ENCODE assay signal across 1 cellular context in the genomic region with DNA sequence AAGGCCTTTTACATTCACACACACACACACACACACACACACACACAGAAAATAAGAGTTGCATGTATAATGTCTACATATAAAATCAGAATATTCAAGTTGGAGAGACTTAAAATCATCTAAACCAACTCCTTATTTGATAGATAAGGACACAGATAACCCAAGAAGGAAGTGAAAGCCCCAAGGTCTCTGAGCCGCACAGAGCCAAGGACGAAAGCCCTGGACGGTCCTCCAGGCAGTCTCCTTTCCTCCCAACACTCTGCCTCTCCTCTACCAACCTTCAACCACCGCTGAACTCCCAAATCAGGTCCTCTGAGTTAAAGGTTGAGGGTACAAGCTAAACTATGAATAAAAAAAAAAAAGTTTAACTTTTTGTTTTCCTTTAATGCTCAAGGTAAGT.
TF ChIP-seq lines count a peak whose summit lies in the region.

No MANE protein-coding gene starts in this region.

TF ChIP-seq in K562, 482 proteins besides CTCF, POLR2A, EP300 and RAD21 (continued from another document):
- TF ChIP-seq, protein P1, sequence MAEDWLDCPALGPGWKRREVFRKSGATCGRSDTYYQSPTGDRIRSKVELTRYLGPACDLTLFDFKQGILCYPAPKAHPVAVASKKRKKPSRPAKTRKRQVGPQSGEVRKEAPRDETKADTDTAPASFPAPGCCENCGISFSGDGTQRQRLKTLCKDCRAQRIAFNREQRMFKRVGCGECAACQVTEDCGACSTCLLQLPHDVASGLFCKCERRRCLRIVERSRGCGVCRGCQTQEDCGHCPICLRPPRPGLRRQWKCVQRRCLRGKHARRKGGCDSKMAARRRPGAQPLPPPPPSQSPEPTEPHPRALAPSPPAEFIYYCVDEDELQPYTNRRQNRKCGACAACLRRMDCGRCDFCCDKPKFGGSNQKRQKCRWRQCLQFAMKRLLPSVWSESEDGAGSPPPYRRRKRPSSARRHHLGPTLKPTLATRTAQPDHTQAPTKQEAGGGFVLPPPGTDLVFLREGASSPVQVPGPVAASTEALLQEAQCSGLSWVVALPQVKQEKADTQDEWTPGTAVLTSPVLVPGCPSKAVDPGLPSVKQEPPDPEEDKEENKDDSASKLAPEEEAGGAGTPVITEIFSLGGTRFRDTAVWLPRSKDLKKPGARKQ (CRISPR knock-in tag; IDR thresholded peaks at IDR 0.05) = no peak
- TF ChIP-seq RBM15 (IDR thresholded peaks at IDR 0.05; ENCODE audit: insufficient read depth, low read length) = no peak
- no peak for TF ChIP-seq WHSC1 (IDR thresholded peaks at IDR 0.05; ENCODE audit: low read length)
- no peak for TF ChIP-seq ETV6 (IDR thresholded peaks at IDR 0.05; ENCODE audit: borderline replicate concordance in 1 of 2, low read depth in 2 of 2, low read length in 1 of 2)
- TF ChIP-seq ETV6 (CRISPR knock-in tag; IDR thresholded peaks at IDR 0.05; ENCODE audit: borderline replicate concordance) = no peak
- TF ChIP-seq, protein P2, sequence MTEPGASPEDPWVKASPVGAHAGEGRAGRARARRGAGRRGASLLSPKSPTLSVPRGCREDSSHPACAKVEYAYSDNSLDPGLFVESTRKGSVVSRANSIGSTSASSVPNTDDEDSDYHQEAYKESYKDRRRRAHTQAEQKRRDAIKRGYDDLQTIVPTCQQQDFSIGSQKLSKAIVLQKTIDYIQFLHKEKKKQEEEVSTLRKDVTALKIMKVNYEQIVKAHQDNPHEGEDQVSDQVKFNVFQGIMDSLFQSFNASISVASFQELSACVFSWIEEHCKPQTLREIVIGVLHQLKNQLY (CRISPR knock-in tag; conservative IDR thresholded peaks at IDR 0.05) = no peak
- no peak for TF ChIP-seq TAF7 (tag; IDR thresholded peaks at IDR 0.05)
- TF ChIP-seq, protein P3, sequence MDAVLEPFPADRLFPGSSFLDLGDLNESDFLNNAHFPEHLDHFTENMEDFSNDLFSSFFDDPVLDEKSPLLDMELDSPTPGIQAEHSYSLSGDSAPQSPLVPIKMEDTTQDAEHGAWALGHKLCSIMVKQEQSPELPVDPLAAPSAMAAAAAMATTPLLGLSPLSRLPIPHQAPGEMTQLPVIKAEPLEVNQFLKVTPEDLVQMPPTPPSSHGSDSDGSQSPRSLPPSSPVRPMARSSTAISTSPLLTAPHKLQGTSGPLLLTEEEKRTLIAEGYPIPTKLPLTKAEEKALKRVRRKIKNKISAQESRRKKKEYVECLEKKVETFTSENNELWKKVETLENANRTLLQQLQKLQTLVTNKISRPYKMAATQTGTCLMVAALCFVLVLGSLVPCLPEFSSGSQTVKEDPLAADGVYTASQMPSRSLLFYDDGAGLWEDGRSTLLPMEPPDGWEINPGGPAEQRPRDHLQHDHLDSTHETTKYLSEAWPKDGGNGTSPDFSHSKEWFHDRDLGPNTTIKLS (IDR thresholded peaks at IDR 0.05; ENCODE audit: borderline replicate concordance, low read depth) = no peak
- no peak for TF ChIP-seq TOE1 (IDR thresholded peaks at IDR 0.05; ENCODE audit: borderline replicate concordance)
- no peak for TF ChIP-seq TOE1 (CRISPR knock-in tag; IDR thresholded peaks at IDR 0.05; ENCODE audit: borderline replicate concordance, low read depth)
- TF ChIP-seq MTA3 (IDR thresholded peaks at IDR 0.05; ENCODE audit: borderline replicate concordance) = no peak
- TF ChIP-seq, protein P4, sequence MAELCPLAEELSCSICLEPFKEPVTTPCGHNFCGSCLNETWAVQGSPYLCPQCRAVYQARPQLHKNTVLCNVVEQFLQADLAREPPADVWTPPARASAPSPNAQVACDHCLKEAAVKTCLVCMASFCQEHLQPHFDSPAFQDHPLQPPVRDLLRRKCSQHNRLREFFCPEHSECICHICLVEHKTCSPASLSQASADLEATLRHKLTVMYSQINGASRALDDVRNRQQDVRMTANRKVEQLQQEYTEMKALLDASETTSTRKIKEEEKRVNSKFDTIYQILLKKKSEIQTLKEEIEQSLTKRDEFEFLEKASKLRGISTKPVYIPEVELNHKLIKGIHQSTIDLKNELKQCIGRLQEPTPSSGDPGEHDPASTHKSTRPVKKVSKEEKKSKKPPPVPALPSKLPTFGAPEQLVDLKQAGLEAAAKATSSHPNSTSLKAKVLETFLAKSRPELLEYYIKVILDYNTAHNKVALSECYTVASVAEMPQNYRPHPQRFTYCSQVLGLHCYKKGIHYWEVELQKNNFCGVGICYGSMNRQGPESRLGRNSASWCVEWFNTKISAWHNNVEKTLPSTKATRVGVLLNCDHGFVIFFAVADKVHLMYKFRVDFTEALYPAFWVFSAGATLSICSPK (IDR thresholded peaks at IDR 0.05; ENCODE audit: borderline replicate concordance) = no peak
- no peak for TF ChIP-seq NR3C1 (CRISPR knock-in tag; IDR thresholded peaks at IDR 0.05)
